Comparison of ENCODE assay signal across 25 cellular contexts in the genomic region with DNA sequence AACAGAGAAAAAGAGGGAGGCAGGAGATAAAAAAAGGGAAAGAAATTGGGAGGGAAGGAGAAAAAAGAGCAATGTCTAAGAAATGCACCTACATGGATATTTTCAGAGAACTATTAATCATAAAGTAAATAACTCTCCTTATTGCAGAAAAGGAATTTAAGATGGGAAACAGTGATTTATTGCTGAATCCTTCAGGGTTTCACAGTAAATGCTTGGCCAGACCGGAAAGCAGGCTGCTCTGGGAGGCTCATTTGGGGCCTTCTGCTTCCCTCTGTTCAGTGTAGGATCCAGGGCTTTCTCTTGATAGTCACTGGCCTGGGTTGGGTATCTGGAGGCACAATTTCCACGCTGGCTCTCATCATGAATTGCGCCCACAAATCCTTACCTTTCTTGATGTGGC.
"Had no signal": no experiment of that assay in that cellular context is flagged by ENCODE, and none has a peak within 500 bp of the region (broad histone marks: within the 10 kb centered on the region; RNA-seq: fewer than 3 reads in every experiment).

No MANE protein-coding gene starts in this region.

- H3K4me1 ChIP-seq: body of pancreas, transverse colon had no signal

- H3K36me3 ChIP-seq: gastroesophageal sphincter, neutrophil, ovary, transverse colon, uterus had no signal

- H3K27me3 ChIP-seq: body of pancreas, gastroesophageal sphincter, neutrophil, ovary, transverse colon, uterus had no signal

- H3K4me3 ChIP-seq: body of pancreas, gastroesophageal sphincter, ovary, skin epidermis, transverse colon, uterus had no signal

- DNase-seq: activated B cell treated with CpG ODN at 0.5 μM for 24 hours; activated CD4-positive, alpha-beta T cell treated with anti-CD3 and anti-CD28 coated beads, Interleukin-2, amount 50 U/mL, for 1 hour; activated CD8-positive, alpha-beta T cell treated with anti-CD3 and anti-CD28 coated beads for 36 hours; activated gamma-delta T cell treated with Interleukin-2 at 50 U/mL for 16 hours; activated naive CD8-positive, alpha-beta T cell treated with anti-CD3 and anti-CD28 coated beads, Interleukin-2, amount 50 U/mL, for 24 hours; activated T-cell treated with anti-CD3 and anti-CD28 coated beads, Interleukin-2, amount 50 U/mL, for 4 hours; body of pancreas; dermis blood vessel endothelial cell; effector CD4-positive, alpha-beta T cell; hippocampal formation; left colon; naive B cell; nephron progenitor cell; ovary; retina; stimulated activated CD4-positive, alpha-beta T cell treated with anti-CD3 and anti-CD28 coated beads, Interleukin-12 subunit alpha, Interleukin-12 subunit beta, amount 100 ng/mL, for 4 hours; stimulated activated CD4-positive, alpha-beta T cell treated with anti-CD3 and anti-CD28 coated beads, Interleukin-4, amount 100 ng/mL, for 1 hour; T-helper 2 cell; transverse colon; uterus had no signal

- H3K27ac ChIP-seq: body of pancreas, neutrophil, ovary, skin epidermis, transverse colon, uterus had no signal

- H3K9me3 ChIP-seq: body of pancreas, gastroesophageal sphincter, neutrophil, ovary, transverse colon, uterus had no signal

- ATAC-seq: activated CD8-positive, alpha-beta T cell treated with anti-CD3 and anti-CD28 coated beads for 36 hours; activated naive CD8-positive, alpha-beta T cell treated with anti-CD3 and anti-CD28 coated beads, Interleukin-2, amount 50 U/mL, for 24 hours; activated T-cell treated with anti-CD3 and anti-CD28 coated beads, Interleukin-2, amount 50 U/mL, for 4 hours; activated T-helper 17 cell treated with anti-CD3 and anti-CD28 coated beads, Interleukin-2, amount 50 U/mL, for 72 hours; body of pancreas; gastroesophageal sphincter; left colon; sciatic nerve had no signal
